8 cellular contexts compared by ENCODE assay signal in genomic region chr16:87491522-87492240, GRCh38. TPM values are rescaled to one million over a fixed set of nuclear protein-coding genes. Genes with fewer than 3 reads are reported as not detected.
DNase-seq lines count a peak whose midpoint lies in the region; ATAC-seq and TF ChIP-seq lines count a peak whose summit lies in the region.
"Not testable (repeated sequence)": the region's sequence is repeated elsewhere in the genome, so short reads cannot be mapped to it uniquely, and the experiment has no call there.

No MANE protein-coding gene starts in this region.

- H3K27me3 Mint-ChIP-seq in activated T-cell treated with anti-CD3 and anti-CD28 coated beads, Interleukin-2, amount 50 U/mL, for 4 hours (ENCODE audit: low read depth), result not testable (repeated sequence)
- peaks cover 0 to 52% (median 0%) of the 10 kb centered on the region in 5 donors for H3K27me3 Mint-ChIP-seq in naive thymus-derived CD4-positive, alpha-beta T cell

- CTCF ChIA-PET in HEK293 (lab: Yijun Ruan, JAX), result interaction anchor here (0.5 to 2.6 kb wide), 4 partner anchors 27 to 97 kb away, joined by 3 to 12 read pairs (median 4); no protein-coding TSS in a partner anchor
- CTCF ChIA-PET in naive thymus-derived CD4-positive, alpha-beta T cell (lab: Charles Lee), result not testable (repeated sequence)

- intact Hi-C loops in left ventricle myocardium inferior (cut with micrococcal nuclease), result not testable (repeated sequence)
- intact Hi-C loops in naive thymus-derived CD4-positive, alpha-beta T cell (cut with micrococcal nuclease), result loop anchor here (2.0 to 10.0 kb wide), 7 partner anchors 27 to 459 kb away; partner anchors contain the start of genes BANP (in 1 of the 2), C16orf95 (in 1 of the 2), KLHDC4 (in 1 of the 2) and MAP1LC3B (in 1 of the 2)

- TF ChIP-seq CTCF in AG09309 (IDR thresholded peaks at IDR 0.05; ENCODE audit: control insufficient read depth, insufficient read depth, low read depth, low read length, missing control alignments); HEK293 (tag by site-specific recombination; IDR thresholded peaks at IDR 0.05); left ventricle myocardium inferior (IDR thresholded peaks at IDR 0.05; ENCODE audit: borderline replicate concordance): not testable (repeated sequence)

- POLR2A ChIA-PET in HEK293 (lab: Yijun Ruan, JAX), result interaction anchor here (1.0 to 1.2 kb wide), 2 partner anchors 30 to 170 kb away, joined by 3 to 4 read pairs; no protein-coding TSS in a partner anchor
- POLR2A ChIA-PET in naive thymus-derived CD4-positive, alpha-beta T cell (lab: Charles Lee), result interaction anchor here (2.3 kb wide), 1 partner anchor 27 kb away, joined by 8 read pairs; no protein-coding TSS in a partner anchor

- not testable (repeated sequence) for H3K9me3 ChIP-seq in HEK293 (ENCODE audit: control insufficient read depth, insufficient read depth, low read depth, low read length); left ventricle myocardium inferior (replicated peaks); naive thymus-derived CD4-positive, alpha-beta T cell (ENCODE audit: control insufficient read depth in 2 of 3, low read length in 3 of 3)

- not testable (repeated sequence) for H3K9me3 Mint-ChIP-seq in activated T-cell treated with anti-CD3 and anti-CD28 coated beads, Interleukin-2, amount 50 U/mL, for 4 hours; naive thymus-derived CD4-positive, alpha-beta T cell

- not testable (repeated sequence) for DNase-seq in AG09309 (ENCODE audit: low read depth); activated T-cell treated with anti-CD3 and anti-CD28 coated beads, Interleukin-2, amount 50 U/mL, for 4 hours
- peak; percentile 23 for DNase-seq in RKO (ENCODE audit: low spot score)
- DNase-seq in left ventricle myocardium inferior, result peak; percentile 30
- peak in 6 of 9 donors; percentile 23 to 36 (median 29) for DNase-seq in naive thymus-derived CD4-positive, alpha-beta T cell
- DNase-seq in stimulated activated CD4-positive, alpha-beta T cell treated with anti-CD3 and anti-CD28 coated beads, Interleukin-4, amount 100 ng/mL, for 1 hour, result peak; percentile 22

- H3K4me1 ChIP-seq in HEK293 (ENCODE audit: control insufficient read depth, insufficient read depth, low read length), result not testable (repeated sequence)
- H3K4me1 ChIP-seq in left ventricle myocardium inferior, result peaks cover 60% of the 10 kb centered on the region
- peaks cover 31 to 32% of the 10 kb centered on the region in 2 donors for H3K4me1 ChIP-seq in naive thymus-derived CD4-positive, alpha-beta T cell (ENCODE audit: control insufficient read depth in 2 of 2, insufficient read depth in 2 of 2, low read length in 2 of 2)

- H3K36me3 ChIP-seq in HEK293 (ENCODE audit: control insufficient read depth in 2 of 2, insufficient read depth in 1 of 2, low read length in 2 of 2); left ventricle myocardium inferior; naive thymus-derived CD4-positive, alpha-beta T cell (ENCODE audit: control insufficient read depth in 2 of 3, insufficient read depth in 3 of 3, low read length in 3 of 3): not testable (repeated sequence)

- H3K4me1 Mint-ChIP-seq in activated T-cell treated with anti-CD3 and anti-CD28 coated beads, Interleukin-2, amount 50 U/mL, for 4 hours (ENCODE audit: low read depth), result peaks cover 61% of the 10 kb centered on the region
- H3K4me1 Mint-ChIP-seq in naive thymus-derived CD4-positive, alpha-beta T cell, result peaks cover 35 to 66% (median 50%) of the 10 kb centered on the region in 7 donors

- not testable (repeated sequence) for H3K36me3 Mint-ChIP-seq in activated T-cell treated with anti-CD3 and anti-CD28 coated beads, Interleukin-2, amount 50 U/mL, for 4 hours (ENCODE audit: insufficient read depth); naive thymus-derived CD4-positive, alpha-beta T cell

- H3K27ac ChIP-seq in HEK293 (ENCODE audit: extremely low read depth, low read depth, low read length) (peak overlapping the region; percentile 66; the same call in 1 of the 2 replicates), cingulate gyrus (ENCODE audit: low read depth, low read length) (peak overlapping the region; percentile 10), left ventricle myocardium inferior (replicated peaks) (peak overlapping the region; percentile 63)
- peak overlapping the region; percentile 66 for H3K27ac ChIP-seq in naive thymus-derived CD4-positive, alpha-beta T cell (ENCODE audit: low read depth, low read length)

- ATAC-seq in activated T-cell treated with anti-CD3 and anti-CD28 coated beads, Interleukin-2, amount 50 U/mL, for 4 hours; naive thymus-derived CD4-positive, alpha-beta T cell: not testable (repeated sequence)

- H3K4me3 ChIP-seq in AG09309 (ENCODE audit: control insufficient read depth, low read depth, low read length), result peak overlapping the region; percentile 59
- H3K4me3 ChIP-seq in HEK293 (ENCODE audit: low read depth, low read length), result peak overlapping the region; percentile 43
- H3K4me3 ChIP-seq in left ventricle myocardium inferior, result peak overlapping the region; percentile 71
- peak overlapping the region; percentile 56 for H3K4me3 ChIP-seq in naive thymus-derived CD4-positive, alpha-beta T cell (ENCODE audit: low read length)

- not testable (repeated sequence) for H3K27me3 ChIP-seq in left ventricle myocardium inferior (ENCODE audit: low read depth); naive thymus-derived CD4-positive, alpha-beta T cell (ENCODE audit: control insufficient read depth in 2 of 2, insufficient read depth in 2 of 2, low read length in 2 of 2)

- peak overlapping the region; percentile 88 for H3K4me3 Mint-ChIP-seq in activated T-cell treated with anti-CD3 and anti-CD28 coated beads, Interleukin-2, amount 50 U/mL, for 4 hours
- peak overlapping the region; percentile 75 to 95 (median 86) for H3K4me3 Mint-ChIP-seq in naive thymus-derived CD4-positive, alpha-beta T cell

- H3K27ac Mint-ChIP-seq in naive thymus-derived CD4-positive, alpha-beta T cell, result peak overlapping the region; percentile 65 to 92 (median 82)

TF ChIP-seq in HEK293, 187 proteins besides CTCF, POLR2A, EP300 and RAD21:
- TF ChIP-seq ZBTB17 (tag by site-specific recombination; IDR thresholded peaks at IDR 0.05), result peak; percentile 75
- TF ChIP-seq ZNF600 (tag by site-specific recombination; IDR thresholded peaks at IDR 0.05), result peak; percentile 65; the same call in 1 of the 2 replicates
- peak; percentile 23; the same call in 1 of the 2 replicates for TF ChIP-seq ZBTB8A (tag by site-specific recombination; IDR thresholded peaks at IDR 0.05)
- TF ChIP-seq ZBTB26 (tag by site-specific recombination; optimal IDR thresholded peaks at IDR 0.05), result peak; percentile 77
- TF ChIP-seq, protein P1, sequence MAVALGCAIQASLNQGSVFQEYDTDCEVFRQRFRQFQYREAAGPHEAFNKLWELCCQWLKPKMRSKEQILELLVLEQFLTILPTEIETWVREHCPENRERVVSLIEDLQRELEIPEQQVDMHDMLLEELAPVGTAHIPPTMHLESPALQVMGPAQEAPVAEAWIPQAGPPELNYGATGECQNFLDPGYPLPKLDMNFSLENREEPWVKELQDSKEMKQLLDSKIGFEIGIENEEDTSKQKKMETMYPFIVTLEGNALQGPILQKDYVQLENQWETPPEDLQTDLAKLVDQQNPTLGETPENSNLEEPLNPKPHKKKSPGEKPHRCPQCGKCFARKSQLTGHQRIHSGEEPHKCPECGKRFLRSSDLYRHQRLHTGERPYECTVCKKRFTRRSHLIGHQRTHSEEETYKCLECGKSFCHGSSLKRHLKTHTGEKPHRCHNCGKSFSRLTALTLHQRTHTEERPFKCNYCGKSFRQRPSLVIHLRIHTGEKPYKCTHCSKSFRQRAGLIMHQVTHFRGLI (tag by site-specific recombination; IDR thresholded peaks at IDR 0.05), result peak; percentile 48; the same call in 1 of the 2 replicates
- 0 out of 2 replicates have a peak, but pooled peaks have one; percentile 2 for TF ChIP-seq ZBTB48 (tag by site-specific recombination; IDR thresholded peaks at IDR 0.05)
- peak; percentile 36; the same call in 1 of the 2 replicates for TF ChIP-seq ZEB2 (tag by site-specific recombination; IDR thresholded peaks at IDR 0.05)
- TF ChIP-seq, protein P2, sequence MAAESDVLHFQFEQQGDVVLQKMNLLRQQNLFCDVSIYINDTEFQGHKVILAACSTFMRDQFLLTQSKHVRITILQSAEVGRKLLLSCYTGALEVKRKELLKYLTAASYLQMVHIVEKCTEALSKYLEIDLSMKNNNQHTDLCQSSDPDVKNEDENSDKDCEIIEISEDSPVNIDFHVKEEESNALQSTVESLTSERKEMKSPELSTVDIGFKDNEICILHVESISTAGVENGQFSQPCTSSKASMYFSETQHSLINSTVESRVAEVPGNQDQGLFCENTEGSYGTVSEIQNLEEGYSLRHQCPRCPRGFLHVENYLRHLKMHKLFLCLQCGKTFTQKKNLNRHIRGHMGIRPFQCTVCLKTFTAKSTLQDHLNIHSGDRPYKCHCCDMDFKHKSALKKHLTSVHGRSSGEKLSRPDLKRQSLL (tag by site-specific recombination; IDR thresholded peaks at IDR 0.05), result peak; percentile 80; the same call in 1 of the 2 replicates
- TF ChIP-seq ZNF157 (tag by site-specific recombination; IDR thresholded peaks at IDR 0.05), result 0 out of 2 replicates have a peak, but pooled peaks have one; percentile 0
- 0 out of 2 replicates have a peak, but pooled peaks have one; percentile 21 for TF ChIP-seq ZBTB1 (tag by site-specific recombination; IDR thresholded peaks at IDR 0.05)

RNA-seq across cellular contexts. Expression of gene ZCCHC14, which starts 1.1 kb away (rescaled TPM):
- total RNA-seq in activated T-cell treated with anti-CD3 and anti-CD28 coated beads, Interleukin-2, amount 50 U/mL, for 4 hours, result 10 to 100 TPM; 14.7 to 18.0 (median 15.9) TPM
- total RNA-seq in left ventricle myocardium inferior, result 15.9 TPM
- total RNA-seq in naive thymus-derived CD4-positive, alpha-beta T cell, result 10 to 100 TPM in 4 of 5 experiments, 1 to 10 TPM in 1; 8.3 to 34.2 (median 23.5) TPM
- polyA plus RNA-seq in naive thymus-derived CD4-positive, alpha-beta T cell, result under 1 TPM; 0.64 to 0.84 TPM

Comparison
In these comparisons a context has a peak if more than half of its experiments do, and no peak if none do; other contexts are left out.
1. H3K27ac ChIP-seq: peak in every context shown above with its lines; median percentile 66 in HEK293; 66 in naive thymus-derived CD4-positive, alpha-beta T cell; 63 in left ventricle myocardium inferior; 10 in cingulate gyrus.